ENCODE assay signal across 8 cellular contexts in the genomic region with DNA sequence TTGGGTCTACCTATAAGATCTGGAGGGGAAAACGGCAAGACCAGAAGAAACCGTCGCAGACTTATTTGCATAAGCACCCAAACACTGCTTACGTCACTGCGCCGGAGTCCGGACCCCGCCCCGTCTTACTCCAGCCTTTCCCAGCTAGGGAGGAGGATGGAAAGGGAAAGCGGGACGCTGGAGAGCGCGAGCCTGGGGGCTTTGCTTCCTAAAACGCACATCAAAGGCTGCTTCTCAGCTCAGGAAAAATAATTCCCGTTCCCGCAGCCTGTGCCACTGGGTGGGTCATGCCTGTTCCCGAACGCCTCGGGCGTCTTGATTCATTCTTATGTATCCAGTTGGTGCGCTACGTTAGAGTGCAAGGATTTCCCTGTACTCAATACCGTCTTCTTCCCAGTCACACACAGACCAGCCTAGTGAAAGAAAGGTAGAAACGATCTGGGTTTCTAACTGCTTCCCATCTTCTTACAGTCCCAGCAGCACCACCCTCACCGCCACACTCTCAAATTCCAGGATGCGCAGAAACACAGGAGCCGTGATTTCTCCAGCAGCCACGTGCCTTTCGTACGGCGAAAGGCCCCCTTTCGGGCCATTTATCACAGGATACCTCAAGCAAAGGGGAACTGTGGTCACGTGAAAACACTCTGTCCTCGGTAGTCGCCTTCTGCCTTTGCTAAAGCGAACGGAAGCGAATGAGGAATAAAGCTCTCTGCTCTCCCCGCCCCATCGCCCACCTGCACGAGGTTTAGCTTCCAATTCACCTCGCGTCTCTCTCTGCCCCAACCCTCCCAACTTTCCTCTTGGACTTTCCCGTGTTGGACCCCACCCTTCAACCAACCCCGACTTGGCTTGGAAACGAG. TPM values are rescaled to one million over a fixed set of nuclear protein-coding genes. Genes with fewer than 3 reads are reported as not detected.
DNase-seq lines count a peak whose midpoint lies in the region; ATAC-seq lines count a peak whose summit lies in the region.

No MANE protein-coding gene starts in this region.

- H3K36me3 Mint-ChIP-seq in activated T-cell treated with anti-CD3 and anti-CD28 coated beads, Interleukin-2, amount 50 U/mL, for 72 hours (ENCODE audit: insufficient read depth in 2 of 2): peaks cover 0 to 2% of the 10 kb centered on the region in 2 donors

- no peaks in the 10 kb centered on the region for H3K9me3 ChIP-seq in neuron (ENCODE audit: low read length)

- H3K27me3 ChIP-seq in neuron (ENCODE audit: insufficient read depth, low read length): no peaks in the 10 kb centered on the region

- no peak overlapping the region for H3K27ac Mint-ChIP-seq in activated T-cell treated with anti-CD3 and anti-CD28 coated beads, Interleukin-2, amount 50 U/mL, for 72 hours

- H3K9me3 Mint-ChIP-seq in activated T-cell treated with anti-CD3 and anti-CD28 coated beads, Interleukin-2, amount 50 U/mL, for 72 hours: no peaks in the 10 kb centered on the region

- H3K27me3 Mint-ChIP-seq in activated T-cell treated with anti-CD3 and anti-CD28 coated beads, Interleukin-2, amount 50 U/mL, for 72 hours (ENCODE audit: low read depth): peaks cover 48% of the 10 kb centered on the region

- peaks cover 6% of the 10 kb centered on the region for H3K4me1 Mint-ChIP-seq in activated T-cell treated with anti-CD3 and anti-CD28 coated beads, Interleukin-2, amount 50 U/mL, for 72 hours (ENCODE audit: low read depth)

- peak overlapping the region; percentile 79 to 80 for H3K4me3 Mint-ChIP-seq in activated T-cell treated with anti-CD3 and anti-CD28 coated beads, Interleukin-2, amount 50 U/mL, for 72 hours

- H3K4me3 ChIP-seq in neuron (ENCODE audit: low read length): peak overlapping the region; percentile 85

- ATAC-seq in GM18502 (IDR thresholded peaks at IDR 0.05; ENCODE audit: poor library complexity, unreplicated experiment) (peak; percentile 63), GM18519 (IDR thresholded peaks at IDR 0.05; ENCODE audit: low FRiP score, unreplicated experiment) (no peak)
- ATAC-seq in activated T-cell treated with anti-CD3 and anti-CD28 coated beads, Interleukin-2, amount 50 U/mL, for 72 hours (replicated peaks in 1 of 2): peak; percentile 52 to 55

- no peaks in the 10 kb centered on the region for H3K36me3 ChIP-seq in neuron (ENCODE audit: insufficient read depth, low read length)

- DNase-seq in NCI-H2081 treated with DMSO at 0.1 percent for 48 hours (lab: John Stamatoyannopoulos, UW) (peak; percentile 36), germinal center (ENCODE audit: low spot score) (peak; percentile 26), NAMALWA (ENCODE audit: low spot score) (no peak), MV-4-11 (lab: John Stamatoyannopoulos, UW) (no peak)
- peak; percentile 1 to 6 for DNase-seq in activated T-cell treated with anti-CD3 and anti-CD28 coated beads, Interleukin-2, amount 50 U/mL, for 72 hours

- peaks cover 7% of the 10 kb centered on the region for H3K4me1 ChIP-seq in neuron (ENCODE audit: insufficient read depth, low read length)

- H2AFZ ChIP-seq in neuron (ENCODE audit: low read depth, low read length): peak overlapping the region; percentile 97

RNA-seq across cellular contexts. Expression of a gene that starts 1.0 kb away (rescaled TPM):
- under 1 TPM; 0.30 to 0.41 TPM for total RNA-seq in activated T-cell treated with anti-CD3 and anti-CD28 coated beads, Interleukin-2, amount 50 U/mL, for 72 hours

Comparison
In these comparisons a context has a peak if more than half of its experiments do, and no peak if none do; other contexts are left out.
1. DNase-seq: peak in NCI-H2081 treated with DMSO at 0.1 percent for 48 hours (single experiment), activated T-cell treated with anti-CD3 and anti-CD28 coated beads, Interleukin-2, amount 50 U/mL, for 72 hours (2 of 2) and germinal center (single experiment); none in NAMALWA (single experiment) and MV-4-11 (single experiment).